Comparison of ENCODE assay signal across 35 cellular contexts in the genomic region with DNA sequence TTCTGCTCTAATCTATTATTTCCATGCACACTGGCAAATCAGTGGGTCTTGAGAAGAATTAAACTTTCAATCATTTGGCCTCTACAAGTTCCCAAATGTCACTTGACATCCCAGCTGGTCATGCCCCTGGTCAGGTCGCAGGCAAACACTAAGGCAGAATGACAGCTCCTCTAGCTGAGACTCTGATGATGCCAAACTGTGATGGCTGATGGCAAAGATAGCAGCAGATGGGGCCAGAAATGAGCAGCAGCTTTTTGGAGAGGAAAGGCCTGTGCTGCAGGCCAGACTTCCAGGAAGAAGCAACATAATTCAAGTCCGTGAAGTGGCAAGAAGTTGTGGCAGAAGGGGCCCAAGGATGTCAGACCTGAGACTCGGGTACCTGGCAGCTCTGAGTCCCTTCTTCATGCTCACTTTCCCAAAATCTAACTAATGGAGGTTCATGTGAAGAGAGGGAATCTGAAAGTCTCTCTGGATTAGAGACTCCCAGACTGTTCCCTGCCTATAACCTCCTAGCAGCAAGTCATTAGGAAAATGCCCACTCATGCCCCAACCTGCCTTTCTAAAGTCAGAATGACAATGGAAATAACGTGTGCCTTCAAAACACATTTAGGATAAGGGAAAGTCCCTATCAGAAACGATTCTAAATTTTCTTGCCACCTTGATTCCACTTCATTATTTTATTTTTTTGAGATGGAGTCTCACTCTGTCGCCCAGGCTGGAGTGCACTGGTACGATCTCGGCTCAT. TPM values are rescaled to one million over a fixed set of nuclear protein-coding genes. Genes with fewer than 3 reads are reported as not detected.
DNase-seq lines count a peak whose midpoint lies in the region; ATAC-seq, FAIRE-seq and TF ChIP-seq lines count a peak whose summit lies in the region.
"Had no signal": no experiment of that assay in that cellular context is flagged by ENCODE, and none has a peak within 500 bp of the region (broad histone marks: within the 10 kb centered on the region; RNA-seq: fewer than 3 reads in every experiment).

No MANE protein-coding gene starts in this region.

- no peaks in the 10 kb centered on the region for H3K9me3 ChIP-seq in IMR-90 (ENCODE audit: control insufficient read depth, insufficient read depth, low read length)
- no peaks in the 10 kb centered on the region for H3K9me3 ChIP-seq in kidney (ENCODE audit: control insufficient read depth in 1 of 2, low read length in 2 of 2)
- H3K9me3 ChIP-seq in CD8-positive, alpha-beta T cell (ENCODE audit: low read length) = no peaks in the 10 kb centered on the region
- H3K9me3 ChIP-seq: Peyer's patch, right lobe of liver, SJCRH30, transverse colon had no signal

- TF ChIP-seq CTCF in 22Rv1 (IDR thresholded peaks at IDR 0.05) = no peak
- no peak for TF ChIP-seq CTCF in IMR-90 (conservative IDR thresholded peaks at IDR 0.05; ENCODE audit: low read depth, low read length)
- TF ChIP-seq CTCF in chondrocyte (IDR thresholded peaks at IDR 0.05) = no peak
- no peak for TF ChIP-seq CTCF in kidney (IDR thresholded peaks at IDR 0.05; ENCODE audit: borderline replicate concordance, extremely low read depth, insufficient read depth)
- no peak for TF ChIP-seq CTCF in CD8-positive, alpha-beta T cell (IDR thresholded peaks at IDR 0.05)

- no peak overlapping the region for H3K4me2 ChIP-seq in IMR-90 (ENCODE audit: low read depth, low read length)

- H2BK120ac ChIP-seq in IMR-90 (ENCODE audit: low read depth, low read length) = no peak overlapping the region

- H2BK15ac ChIP-seq in IMR-90 (ENCODE audit: low read depth, low read length) = no peak overlapping the region

- peaks cover 12% of the 10 kb centered on the region for H3K4me1 Mint-ChIP-seq in chondrocyte (ENCODE audit: low read depth)
- peaks cover 19% of the 10 kb centered on the region for H3K4me1 Mint-ChIP-seq in CD8-positive, alpha-beta T cell (ENCODE audit: low read depth)

- peak overlapping the region; percentile 38; the same call in 1 of the 2 replicates for H2AK5ac ChIP-seq in IMR-90 (ENCODE audit: low read depth, low read length)

- FAIRE-seq in kidney (lab: Jason Lieb, UNC) = no peak
- FAIRE-seq: frontal cortex, GM12878, H54, HepG2 had no signal

- no peak overlapping the region; the same call in 1 of the 2 replicates for H3K14ac ChIP-seq in IMR-90 (replicated peaks; ENCODE audit: low read depth, low read length)

- no peak for DNase-seq in IMR-90
- no peak for DNase-seq in chondrocyte (ENCODE audit: low spot score)
- DNase-seq in kidney = peak; percentile 13
- DNase-seq in CD8-positive, alpha-beta T cell = no peak
- no peak for DNase-seq in NOMO-1 treated with DMSO at 0.1 percent for 48 hours (lab: John Stamatoyannopoulos, UW; ENCODE audit: unreplicated experiment)
- DNase-seq: ACHN; activated CD4-positive, alpha-beta T cell treated with anti-CD3 and anti-CD28 coated beads for 36 hours; amniotic stem cell; cortex of kidney; DMS153; effector memory CD4-positive, alpha-beta T cell; hippocampal formation; Kasumi-1; MV-4-11; NCI-H1436 treated with DMSO at 0.1 percent for 48 hours; NCI-H345; Peyer's patch; SJCRH30; stimulated activated CD4-positive, alpha-beta T cell treated with anti-CD3 and anti-CD28 coated beads, Interleukin-15, amount 100 ng/mL, for 24 hours; stimulated activated CD4-positive, alpha-beta T cell treated with anti-CD3 and anti-CD28 coated beads, Interleukin-4, amount 100 ng/mL, for 4 hours; T1000; transverse colon had no signal

- peak overlapping the region; percentile 14 for H3K4ac ChIP-seq in IMR-90 (ENCODE audit: low read depth, low read length)

- no peak overlapping the region for H4K8ac ChIP-seq in IMR-90 (ENCODE audit: low read depth in 2 of 2, low read length in 2 of 2)

- no peak overlapping the region; the same call in 1 of the 2 replicates for H3K9ac ChIP-seq in IMR-90 (ENCODE audit: low read depth, low read length)
- H3K9ac ChIP-seq in kidney (ENCODE audit: low read length in 2 of 2) = no peak overlapping the region

- H3K9me1 ChIP-seq in IMR-90 (ENCODE audit: insufficient read depth, low read length) = no peaks in the 10 kb centered on the region; the same call in 1 of the 2 replicates

- H3K36me3 Mint-ChIP-seq in chondrocyte (ENCODE audit: low read depth) = peaks cover 14% of the 10 kb centered on the region
- peaks cover 26% of the 10 kb centered on the region for H3K36me3 Mint-ChIP-seq in CD8-positive, alpha-beta T cell

- no peak overlapping the region for H3K56ac ChIP-seq in IMR-90 (ENCODE audit: extremely low read depth, insufficient read depth, low read length)

- H3K27me3 ChIP-seq in IMR-90 (ENCODE audit: control insufficient read depth, insufficient read depth, low read length) = no peaks in the 10 kb centered on the region
- H3K27me3 ChIP-seq in CD8-positive, alpha-beta T cell (ENCODE audit: insufficient read depth, low read length) = no peaks in the 10 kb centered on the region
- H3K27me3 ChIP-seq: Peyer's patch, right lobe of liver, SJCRH30, transverse colon had no signal

- H4K20me1 ChIP-seq in IMR-90 (ENCODE audit: insufficient read depth, low read length) = peaks cover 11% of the 10 kb centered on the region

- no CpG with 5 or more reads among the region's 8 CpGs for WGBS in IMR-90 (ENCODE audit: extremely low coverage in 2 of 2, insufficient read length in 1 of 2), 2 experiments

- H3K4me3 ChIP-seq in IMR-90 (ENCODE audit: insufficient read depth, low read depth, low read length) (no peak overlapping the region), kidney (ENCODE audit: low read length in 2 of 2) (no peak overlapping the region)
- H3K4me3 ChIP-seq in CD8-positive, alpha-beta T cell (ENCODE audit: low read depth, low read length) = no peak overlapping the region
- H3K4me3 ChIP-seq: GM12878, Peyer's patch, right lobe of liver, SJCRH30, transverse colon had no signal

- no TSS peak for BruUV-seq in IMR-90 (replicated peaks; lab: Mats Ljungman, UMichigan)

- TF ChIP-seq RAD21 in IMR-90 (IDR thresholded peaks at IDR 0.05; ENCODE audit: low read length) = no peak

- H3K27ac ChIP-seq in 22Rv1 (peak overlapping the region; percentile 33; the same call in 1 of the 2 replicates), IMR-90 (ENCODE audit: insufficient read depth, low read length) (no peak overlapping the region), kidney (ENCODE audit: low read depth in 2 of 2, low read length in 2 of 2) (no peak overlapping the region)
- H3K27ac ChIP-seq in CD8-positive, alpha-beta T cell (ENCODE audit: low read depth, low read length) = no peak overlapping the region
- H3K27ac ChIP-seq: Peyer's patch, right lobe of liver, SJCRH30, transverse colon, VCaP had no signal

- ATAC-seq in IMR-90 (ENCODE audit: low read depth) = no peak
- ATAC-seq in GM19395 (IDR thresholded peaks at IDR 0.05; ENCODE audit: unreplicated experiment) = no peak
- no peak for ATAC-seq in CD8-positive, alpha-beta T cell
- no peak for ATAC-seq in GM21515 (IDR thresholded peaks at IDR 0.05; ENCODE audit: unreplicated experiment)
- ATAC-seq: activated CD4-positive, alpha-beta T cell treated with anti-CD3 and anti-CD28 coated beads for 36 hours; GM12878; HepG2; left lobe of liver; right lobe of liver had no signal

- H2BK5ac ChIP-seq in IMR-90 (ENCODE audit: low read depth, low read length, poor library complexity, severe bottlenecking) = no peak overlapping the region

- in situ Hi-C loops in IMR-90 (cut with MboI; ENCODE audit: low sequenced_read_pairs) = no loop called here

- no peak overlapping the region for H2AK9ac ChIP-seq in IMR-90 (replicated peaks; ENCODE audit: low read depth, low read length, poor library complexity)

- TF ChIP-seq POLR2A in IMR-90 (IDR thresholded peaks at IDR 0.05; ENCODE audit: low read depth, low read length) = no peak

- H3K9me3 Mint-ChIP-seq in chondrocyte (ENCODE audit: low read depth) = no peaks in the 10 kb centered on the region
- no peaks in the 10 kb centered on the region for H3K9me3 Mint-ChIP-seq in CD8-positive, alpha-beta T cell
- H3K9me3 Mint-ChIP-seq: activated naive CD4-positive, alpha-beta T cell treated with anti-CD3 and anti-CD28 coated beads, Interleukin-2, amount 50 U/mL, for 24 hours; activated T-helper 2 cell treated with anti-CD3 and anti-CD28 coated beads, Interferon-gamma antibody, Interleukin-2, Interleukin-4, amounts not matched to agents 10 μg/mL and 5 μg/mL and 100 μg/mL, durations not matched to agents 14 hours and 24 hours and 36 hours had no signal

- H3K23ac ChIP-seq in IMR-90 (ENCODE audit: low read depth, low read length) = peak overlapping the region; percentile 38; the same call in 1 of the 2 replicates

- no peak overlapping the region for H3K4me3 Mint-ChIP-seq in chondrocyte (ENCODE audit: unreplicated experiment)
- no peak overlapping the region for H3K4me3 Mint-ChIP-seq in CD8-positive, alpha-beta T cell
- H3K4me3 Mint-ChIP-seq: activated CD4-positive, alpha-beta T cell treated with anti-CD3 and anti-CD28 coated beads for 36 hours; activated naive CD4-positive, alpha-beta T cell treated with anti-CD3 and anti-CD28 coated beads, Interleukin-2, amount 50 U/mL, for 24 hours had no signal

- no peak overlapping the region for H2BK20ac ChIP-seq in IMR-90 (ENCODE audit: low read depth, low read length)

- intact Hi-C loops in IMR-90 (cut with micrococcal nuclease) = no loop called here
- intact Hi-C loops in kidney (cut with DNase I) = no loop called here
- intact Hi-C loops in CD8-positive, alpha-beta T cell (cut with DNase I, micrococcal nuclease) = no loop called here

- no peak overlapping the region for H2AFZ ChIP-seq in IMR-90 (replicated peaks; ENCODE audit: low read length, poor library complexity)

- no peak overlapping the region for H4K5ac ChIP-seq in IMR-90 (ENCODE audit: low read depth, low read length)

- H3K27ac Mint-ChIP-seq in chondrocyte (ENCODE audit: unreplicated experiment) = peak overlapping the region; percentile 25
- no peak overlapping the region for H3K27ac Mint-ChIP-seq in CD8-positive, alpha-beta T cell
- H3K27ac Mint-ChIP-seq: activated CD4-positive, alpha-beta T cell treated with anti-CD3 and anti-CD28 coated beads for 36 hours; activated naive CD4-positive, alpha-beta T cell treated with anti-CD3 and anti-CD28 coated beads, Interleukin-2, amount 50 U/mL, for 24 hours; activated T-helper 2 cell treated with anti-CD3 and anti-CD28 coated beads, Interferon-gamma antibody, Interleukin-2, Interleukin-4, amounts not matched to agents 10 μg/mL and 5 μg/mL and 100 μg/mL, durations not matched to agents 14 hours and 24 hours and 36 hours had no signal

- H3K4me1 ChIP-seq in IMR-90 (ENCODE audit: control insufficient read depth, insufficient read depth, low read length) (peaks cover 14% of the 10 kb centered on the region), kidney (ENCODE audit: control insufficient read depth in 1 of 2, insufficient read depth in 1 of 2, low read depth in 1 of 2, low read length in 2 of 2) (peaks cover 0 to 7% of the 10 kb centered on the region in 2 donors)
- H3K4me1 ChIP-seq in CD8-positive, alpha-beta T cell (ENCODE audit: insufficient read depth, low read length) = peaks cover 13% of the 10 kb centered on the region
- H3K4me1 ChIP-seq: Peyer's patch, right lobe of liver had no signal

- CTCF ChIA-PET in IMR-90 (lab: Yijun Ruan, JAX) = no interaction called here
- CTCF ChIA-PET in CD8-positive, alpha-beta T cell (lab: Charles Lee) = interaction anchor here (0.8 to 1.6 kb wide), 2 partner anchors 18 to 196 kb away, joined by 3 to 4 read pairs; no protein-coding TSS in a partner anchor

- no peak overlapping the region for H3K18ac ChIP-seq in IMR-90 (ENCODE audit: low read depth, low read length)

- POLR2A ChIA-PET in IMR-90 (lab: Charles Lee; ENCODE audit: unreplicated experiment) = interaction anchor here (0.5 kb wide), 1 partner anchor 198 kb away, joined by 3 read pairs; no protein-coding TSS in a partner anchor
- POLR2A ChIA-PET in CD8-positive, alpha-beta T cell (lab: Charles Lee) = interaction anchor here (0.6 to 1.6 kb wide), 2 partner anchors 8 to 10 kb away, joined by 3 to 9 read pairs; a partner anchor contains a TSS

- no peak overlapping the region for H4K91ac ChIP-seq in IMR-90 (ENCODE audit: insufficient read depth, low read depth, low read length)

- H3K79me1 ChIP-seq in IMR-90 (ENCODE audit: low read depth in 1 of 2, low read length in 2 of 2) = peaks cover 0 to 32% of the 10 kb centered on the region in 2 experiments; a peak in 2 of 4 replicates

- no peaks in the 10 kb centered on the region for H3K27me3 Mint-ChIP-seq in chondrocyte (ENCODE audit: low read depth)
- no peaks in the 10 kb centered on the region for H3K27me3 Mint-ChIP-seq in CD8-positive, alpha-beta T cell (ENCODE audit: low read depth)
- H3K27me3 Mint-ChIP-seq: activated CD4-positive, alpha-beta T cell treated with anti-CD3 and anti-CD28 coated beads for 36 hours; activated naive CD4-positive, alpha-beta T cell treated with anti-CD3 and anti-CD28 coated beads, Interleukin-2, amount 50 U/mL, for 24 hours; progenitor cell of endocrine pancreas had no signal

- peaks cover 30% of the 10 kb centered on the region for H3K36me3 ChIP-seq in IMR-90 (ENCODE audit: control insufficient read depth, insufficient read depth, low read length)
- peaks cover 4 to 6% of the 10 kb centered on the region in 2 donors for H3K36me3 ChIP-seq in kidney (ENCODE audit: control insufficient read depth in 1 of 2, insufficient read depth in 2 of 2, low read length in 2 of 2)
- peaks cover 6% of the 10 kb centered on the region for H3K36me3 ChIP-seq in CD8-positive, alpha-beta T cell (ENCODE audit: insufficient read depth, low read length)
- H3K36me3 ChIP-seq: SJCRH30 had no signal

- dilution Hi-C loops in IMR-90 (cut with HindIII; ENCODE audit: low sequenced_read_pairs, unreplicated experiment) = no loop called here

RNA-seq across cellular contexts. Expression of a gene that starts 9.4 kb away (rescaled TPM):
- 22.2 and 22.8 TPM in 2 replicates for total RNA-seq in IMR-90 (2012; rRNA removed)
- 92.8 and 103 TPM in 2 replicates for polyA plus RNA-seq in IMR-90 (2012; rRNA removed)
- 118 and 174 TPM in 2 replicates for polyA plus RNA-seq in IMR-90 (2012; cell fraction: cytosol; rRNA removed)
- 167 and 222 TPM in 2 replicates for polyA plus RNA-seq in IMR-90 (2012; cell fraction: nucleus; rRNA removed; ENCODE audit: low replicate concordance)
- total RNA-seq in chondrocyte = 39.3 to 48.2 TPM (median 47.1 TPM) in 3 replicates
- total RNA-seq in kidney = 36.4 TPM
- 127 TPM for polyA plus RNA-seq in kidney (ENCODE audit: insufficient read depth, low read depth, low replicate concordance)
- 10 to 100 TPM; 19.1 to 22.4 TPM for total RNA-seq in CD8-positive, alpha-beta T cell

RNA-seq across cellular contexts. Expression of a gene that starts 21.8 kb away (rescaled TPM):
- 14.4 and 14.5 TPM in 2 replicates for total RNA-seq in IMR-90 (2012; rRNA removed)
- 23.6 and 24.9 TPM in 2 replicates for polyA plus RNA-seq in IMR-90 (2012; rRNA removed)
- 10.3 and 13.7 TPM in 2 replicates for polyA plus RNA-seq in IMR-90 (2012; cell fraction: cytosol; rRNA removed)
- 31.5 and 46.9 TPM in 2 replicates for polyA plus RNA-seq in IMR-90 (2012; cell fraction: nucleus; rRNA removed; ENCODE audit: low replicate concordance)
- 29.5 to 33.9 TPM (median 29.8 TPM) in 3 replicates for total RNA-seq in chondrocyte
- total RNA-seq in kidney = 29.1 TPM
- polyA plus RNA-seq in kidney (ENCODE audit: insufficient read depth, low read depth, low replicate concordance) = 28.6 TPM
- total RNA-seq in CD8-positive, alpha-beta T cell = 10 to 100 TPM; 12.0 to 12.6 TPM

RNA-seq across cellular contexts. Expression of a gene that starts 22.0 kb away (rescaled TPM):
- total RNA-seq in IMR-90 (2012; rRNA removed) (392 and 401 TPM in 2 replicates), chondrocyte (156 to 210 TPM (median 161 TPM) in 3 replicates), kidney (183 TPM)
- polyA plus RNA-seq in IMR-90 (2012; rRNA removed) (173 and 202 TPM in 2 replicates), kidney (ENCODE audit: insufficient read depth, low read depth, low replicate concordance) (168 TPM)
- 58.5 and 142 TPM in 2 replicates for polyA plus RNA-seq in IMR-90 (2012; cell fraction: cytosol; rRNA removed)
- 19.7 and 77.2 TPM in 2 replicates for polyA plus RNA-seq in IMR-90 (2012; cell fraction: nucleus; rRNA removed; ENCODE audit: low replicate concordance)
- 100 to 1,000 TPM; 202 to 205 TPM for total RNA-seq in CD8-positive, alpha-beta T cell

RNA-seq across cellular contexts. Expression of a gene that starts 38.3 kb away (rescaled TPM):
- total RNA-seq in IMR-90 (2012; rRNA removed) = 2.5 and 2.8 TPM in 2 replicates
- polyA plus RNA-seq in IMR-90 (2012; rRNA removed) = 23.1 and 26.3 TPM in 2 replicates
- 13.8 and 28.0 TPM in 2 replicates for polyA plus RNA-seq in IMR-90 (2012; cell fraction: cytosol; rRNA removed)
- polyA plus RNA-seq in IMR-90 (2012; cell fraction: nucleus; rRNA removed; ENCODE audit: low replicate concordance) = 55.2 and 128 TPM in 2 replicates
- total RNA-seq in chondrocyte = 12.7 to 21.7 TPM (median 20.9 TPM) in 3 replicates
- total RNA-seq in kidney = 7.8 TPM
- polyA plus RNA-seq in kidney (ENCODE audit: insufficient read depth, low read depth, low replicate concordance) = 47.1 TPM
- total RNA-seq in CD8-positive, alpha-beta T cell = not detected
- total RNA-seq: activated CD4-positive, alpha-beta T cell treated with anti-CD3 and anti-CD28 coated beads for 36 hours; activated T-helper 2 cell treated with anti-CD3 and anti-CD28 coated beads, Interferon-gamma antibody, Interleukin-2, Interleukin-4, amounts not matched to agents 10 μg/mL and 5 μg/mL and 100 μg/mL, durations not matched to agents 14 hours and 24 hours and 36 hours had no signal
- polyA plus RNA-seq: GM12878 had no signal

RNA-seq across cellular contexts. Expression of a gene that starts 54.8 kb away (rescaled TPM):
- total RNA-seq in IMR-90 (2012; rRNA removed) = 37.8 and 39.7 TPM in 2 replicates
- polyA plus RNA-seq in IMR-90 (2012; rRNA removed) = 62.1 and 67.8 TPM in 2 replicates
- 47.0 and 48.8 TPM in 2 replicates for polyA plus RNA-seq in IMR-90 (2012; cell fraction: cytosol; rRNA removed)
- polyA plus RNA-seq in IMR-90 (2012; cell fraction: nucleus; rRNA removed; ENCODE audit: low replicate concordance) = 34.7 and 48.2 TPM in 2 replicates
- 39.6 to 57.3 TPM (median 41.5 TPM) in 3 replicates for total RNA-seq in chondrocyte
- 39.4 TPM for total RNA-seq in kidney
- 37.4 TPM for polyA plus RNA-seq in kidney (ENCODE audit: insufficient read depth, low read depth, low replicate concordance)
- 10 to 100 TPM; 11.2 to 11.7 TPM for total RNA-seq in CD8-positive, alpha-beta T cell
